Comparison of ENCODE assay signal across 8 cellular contexts in the genomic region with DNA sequence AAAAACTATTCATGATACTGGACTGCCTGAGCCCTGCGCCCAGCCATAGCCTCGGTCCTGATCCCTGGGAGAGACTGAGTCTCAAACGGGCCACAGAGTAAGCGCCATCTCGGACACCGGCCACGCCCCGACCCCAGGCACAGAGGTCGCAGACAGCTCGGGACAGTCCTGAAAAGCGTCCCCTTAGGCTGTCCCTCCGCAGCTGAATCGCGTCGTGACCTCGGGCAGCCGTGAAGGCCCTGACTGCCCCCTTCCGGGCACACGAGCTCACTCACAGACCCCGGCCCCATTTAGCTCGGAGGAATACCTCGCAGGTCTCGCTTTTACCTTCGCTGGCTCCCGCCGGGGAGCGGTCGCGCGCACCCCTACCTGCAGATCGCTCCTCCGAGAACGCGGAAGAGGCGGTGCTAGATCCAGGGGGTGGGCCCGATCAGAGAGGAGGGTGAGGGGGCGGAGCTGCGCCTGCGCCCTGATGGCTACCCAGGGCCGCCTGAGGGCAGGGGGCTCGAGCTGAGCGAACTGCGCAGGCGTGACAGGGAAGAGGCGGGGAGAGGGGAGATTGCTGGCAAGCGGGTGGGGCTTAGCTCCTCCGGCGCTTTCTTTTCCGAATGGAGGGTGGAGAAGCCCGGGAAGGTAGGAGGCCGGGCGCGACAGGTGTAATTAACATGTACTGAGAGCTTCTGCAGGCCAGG. TPM values are rescaled to one million over a fixed set of nuclear protein-coding genes. Genes with fewer than 3 reads are reported as not detected.
A peak's percentile ranks its signal among the peaks of the same experiment; 100 is the strongest.
DNase-seq lines count a peak whose midpoint lies in the region; ATAC-seq and TF ChIP-seq lines count a peak whose summit lies in the region.

Gene MKNK1, minus strand, starts transcription at position 411 of the 692 bp plus-strand sequence. CDS start 20,941 bp downstream, outside the sequence.

- no peaks in the 10 kb centered on the region for H3K36me3 Mint-ChIP-seq in type B pancreatic cell

- peak within 1 kb of the TSS; percentile 56 to 88 (median 67) for H3K4me3 ChIP-seq in adrenal gland

- H3K4me1 ChIP-seq in adrenal gland (replicated peaks in 1 of 2), result peaks cover 14 to 44% of the 10 kb centered on the region in 2 donors

- H3K27ac ChIP-seq in adrenal gland, result peak within 1 kb of the TSS; percentile 36 to 86 (median 66)

- H3K27me3 Mint-ChIP-seq in type B pancreatic cell, result no peaks in the 10 kb centered on the region

- TF ChIP-seq POLR2A in adrenal gland (IDR thresholded peaks at IDR 0.05), result peak; percentile 66 to 75

- H3K27me3 ChIP-seq in adrenal gland, result no peaks in the 10 kb centered on the region

- DNase-seq in NCI-H1436 (lab: John Stamatoyannopoulos, UW) (peak; percentile 97), T-helper 1 cell (peak; percentile 96 to 99 (median 99)), adrenal gland (peak; percentile 97 to 99 (median 98)), cardiac septum (ENCODE audit: low spot score) (peak; percentile 99), pons (ENCODE audit: low spot score) (peak; percentile 87), type B pancreatic cell (ENCODE audit: extremely low spot score, unreplicated experiment) (peak; percentile 99)

- H3K27ac Mint-ChIP-seq in type B pancreatic cell, result peak within 1 kb of the TSS; percentile 90

- peak; percentile 26 for TF ChIP-seq CTCF in GM12873 (IDR thresholded peaks at IDR 0.05; ENCODE audit: insufficient read depth, low read depth, low read length, missing control alignments)
- TF ChIP-seq CTCF in adrenal gland (IDR thresholded peaks at IDR 0.05), result peak in 1 of 6 experiments; percentile 30
- peak; percentile 60 for TF ChIP-seq CTCF in type B pancreatic cell (conservative IDR thresholded peaks at IDR 0.05)

- peak; percentile 98 for ATAC-seq in HG02759 (IDR thresholded peaks at IDR 0.05; ENCODE audit: unreplicated experiment)

- peaks cover 25% of the 10 kb centered on the region for H3K4me1 Mint-ChIP-seq in type B pancreatic cell (ENCODE audit: unreplicated experiment)

- no peaks in the 10 kb centered on the region for H3K9me3 ChIP-seq in adrenal gland (replicated peaks in 1 of 3)

- no peaks in the 10 kb centered on the region for H3K9me3 Mint-ChIP-seq in type B pancreatic cell

- H3K36me3 ChIP-seq in adrenal gland (replicated peaks in 1 of 2), result peaks cover 0 to 14% of the 10 kb centered on the region in 2 donors

- intact Hi-C loops in adrenal gland (cut with DNase I) (no loop called here), cardiac septum (cut with DNase I) (no loop called here)

- peak within 1 kb of the TSS; percentile 93 for H3K4me3 Mint-ChIP-seq in type B pancreatic cell

- 0 to 1% (median 1%) methylated on average over 20 to 53 of the region's 53 CpGs for WGBS in adrenal gland, 4 donors

RNA-seq across cellular contexts. Expression of gene MKNK1, which starts in this region (rescaled TPM):
- total RNA-seq in adrenal gland (10 to 100 TPM; 29.6 to 60.3 (median 46.4) TPM), cardiac septum (38.2 TPM), type B pancreatic cell (ENCODE audit: low replicate concordance) (29.4 and 39.7 TPM in 2 replicates)
- 10 to 100 TPM; 30.5 to 83.0 (median 63.6) TPM for polyA plus RNA-seq in adrenal gland

Comparison
In these comparisons a context has a peak if more than half of its experiments do, and no peak if none do; other contexts are left out.
1. Peak in every context shown above with its lines: DNase-seq, ATAC-seq, H3K4me3 ChIP-seq and H3K27ac ChIP-seq.